ENCODE assay signal across 21 cellular contexts in the genomic region with DNA sequence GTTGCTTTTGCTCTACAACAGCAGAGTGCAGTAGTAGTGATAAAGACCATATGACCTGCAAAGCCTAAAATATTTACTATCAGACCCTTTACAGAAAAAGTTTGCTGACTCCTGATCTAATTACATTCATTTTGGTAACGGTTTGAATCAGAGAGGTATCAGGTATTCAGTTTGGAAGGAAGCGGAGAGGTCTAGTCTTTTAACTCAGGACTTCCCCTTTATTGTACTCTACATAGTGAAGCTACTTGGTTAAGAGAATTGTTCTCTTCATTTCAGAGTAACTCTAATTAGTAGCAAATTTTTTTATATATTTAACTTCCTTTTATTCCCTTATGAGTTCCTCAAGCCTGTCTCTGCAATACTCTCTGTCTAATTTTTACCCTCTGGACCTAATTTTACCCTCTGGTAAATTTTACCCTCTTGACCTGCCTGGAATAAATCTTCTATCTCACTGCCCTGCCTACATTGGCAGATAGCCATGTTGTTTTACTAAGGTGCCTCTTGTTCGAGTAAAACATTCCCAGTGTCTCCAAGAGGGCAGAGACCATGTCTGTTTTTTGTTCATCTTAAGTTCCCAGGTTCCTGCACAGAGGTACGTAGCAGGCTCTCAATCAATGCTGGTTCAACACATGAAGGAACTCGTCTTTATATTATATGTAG.
DNase-seq lines count a peak whose midpoint lies in the region; ATAC-seq and TF ChIP-seq lines count a peak whose summit lies in the region.
"Had no signal": no experiment of that assay in that cellular context is flagged by ENCODE, and none has a peak within 500 bp of the region (broad histone marks: within the 10 kb centered on the region; RNA-seq: fewer than 3 reads in every experiment).

No MANE protein-coding gene starts in this region.

- peaks cover 0 to 5% (median 0%) of the 10 kb centered on the region in 3 donors for H3K36me3 ChIP-seq in tibial nerve
- H3K36me3 ChIP-seq: ascending aorta, tibial artery had no signal

- H3K4me3 ChIP-seq in tibial nerve, result no peak overlapping the region
- H3K4me3 ChIP-seq: ascending aorta, tibial artery had no signal

- DNase-seq in activated naive CD4-positive, alpha-beta T cell treated with anti-CD3 and anti-CD28 coated beads, Interleukin-2, amount 50 U/mL, for 72 hours (ENCODE audit: low spot score in 2 of 2), result no peak
- DNase-seq in activated naive CD4-positive, alpha-beta T cell treated with anti-CD3 and anti-CD28 coated beads, Interleukin-2, amount 50 U/mL, for 16 hours, result no peak
- DNase-seq in LoVo (ENCODE audit: low spot score) (peak; percentile 67), kidney glomerular epithelial cell (lab: John Stamatoyannopoulos, UW) (peak; percentile 7), tibial nerve (ENCODE audit: low spot score in 2 of 2) (no peak), SKM-1 (lab: John Stamatoyannopoulos, UW; ENCODE audit: unreplicated experiment) (no peak)
- no peak for DNase-seq in stimulated activated naive CD8-positive, alpha-beta T cell treated with anti-CD3 and anti-CD28 coated beads, Interleukin-15, Interleukin-2, amounts not matched to agents 100 U/mL and 50 U/mL, for 24 hours
- DNase-seq: activated CD4-positive, alpha-beta T cell treated with anti-CD3 and anti-CD28 coated beads for 1 hour; COR-L47; Karpas-422; mesenchymal stem cell; NCI-H1105; NCI-H2081; NCI-H510A; stimulated activated CD4-positive, alpha-beta T cell treated with anti-CD3 and anti-CD28 coated beads, Interleukin-2, amount 100 ng/mL, for 24 hours; stimulated activated naive B cell treated with anti-CD40 and anti-IgM and Interleukin-4, amounts not matched to agents 10 μg/mL and 1 μg/mL and 100 μg/mL, for 72 hours; tibial artery had no signal

- no peaks in the 10 kb centered on the region for H3K4me1 ChIP-seq in tibial nerve
- H3K4me1 ChIP-seq: ascending aorta, parathyroid adenoma, tibial artery had no signal

- ATAC-seq in activated naive CD4-positive, alpha-beta T cell treated with anti-CD3 and anti-CD28 coated beads, Interleukin-2, amount 50 U/mL, for 72 hours, result peak; percentile 82 to 91
- ATAC-seq in stimulated activated naive CD8-positive, alpha-beta T cell treated with anti-CD3 and anti-CD28 coated beads, Interleukin-15, Interleukin-2, amounts not matched to agents 100 U/mL and 50 U/mL, for 24 hours, result peak; percentile 72
- ATAC-seq in HG03039 (IDR thresholded peaks at IDR 0.05; ENCODE audit: unreplicated experiment), result no peak
- ATAC-seq: natural killer cell treated with Interleukin-12 subunit alpha and Interleukin-12 subunit beta and Interleukin-15 and Interleukin-18, amount 100 ng/mL, for 72 hours had no signal

- H3K9me3 ChIP-seq in tibial nerve, result no peaks in the 10 kb centered on the region
- H3K9me3 ChIP-seq: ascending aorta, tibial artery had no signal

- WGBS in tibial nerve, 2 donors, result 55 to 57% methylated on average over 5 of the region's 5 CpGs

- no peak for TF ChIP-seq CTCF in tibial nerve (IDR thresholded peaks at IDR 0.05)

- no peak for TF ChIP-seq POLR2A in tibial nerve (IDR thresholded peaks at IDR 0.05)

- H3K36me3 Mint-ChIP-seq in activated naive CD4-positive, alpha-beta T cell treated with anti-CD3 and anti-CD28 coated beads, Interleukin-2, amount 50 U/mL, for 72 hours, result no peaks in the 10 kb centered on the region
- H3K36me3 Mint-ChIP-seq: natural killer cell treated with Interleukin-12 subunit alpha and Interleukin-12 subunit beta and Interleukin-15 and Interleukin-18, amount 100 ng/mL, for 72 hours; stimulated activated naive B cell treated with anti-CD40 and anti-IgM and Interleukin-4, amounts not matched to agents 10 μg/mL and 1 μg/mL and 100 μg/mL, for 72 hours had no signal

- no peak overlapping the region for H3K27ac Mint-ChIP-seq in activated naive CD4-positive, alpha-beta T cell treated with anti-CD3 and anti-CD28 coated beads, Interleukin-2, amount 50 U/mL, for 72 hours
- H3K27ac Mint-ChIP-seq: natural killer cell treated with Interleukin-12 subunit alpha and Interleukin-12 subunit beta and Interleukin-15 and Interleukin-18, amount 100 ng/mL, for 72 hours; stimulated activated naive B cell treated with anti-CD40 and anti-IgM and Interleukin-4, amounts not matched to agents 10 μg/mL and 1 μg/mL and 100 μg/mL, for 72 hours had no signal

- H3K9me3 Mint-ChIP-seq in activated naive CD4-positive, alpha-beta T cell treated with anti-CD3 and anti-CD28 coated beads, Interleukin-2, amount 50 U/mL, for 72 hours, result peaks cover 3 to 5% of the 10 kb centered on the region in 2 donors
- H3K9me3 Mint-ChIP-seq: natural killer cell treated with Interleukin-12 subunit alpha and Interleukin-12 subunit beta and Interleukin-15 and Interleukin-18, amount 100 ng/mL, for 72 hours; stimulated activated naive B cell treated with anti-CD40 and anti-IgM and Interleukin-4, amounts not matched to agents 10 μg/mL and 1 μg/mL and 100 μg/mL, for 72 hours had no signal

- no peak for TF ChIP-seq EP300 in tibial nerve (IDR thresholded peaks at IDR 0.05)

- no peak overlapping the region for H3K27ac ChIP-seq in tibial nerve
- H3K27ac ChIP-seq: ascending aorta, parathyroid adenoma, tibial artery had no signal

- H3K27me3 ChIP-seq in tibial nerve, result no peaks in the 10 kb centered on the region
- H3K27me3 ChIP-seq: ascending aorta, tibial artery had no signal

Comparison
In these comparisons a context has a peak if more than half of its experiments do, and no peak if none do; other contexts are left out.
1. DNase-seq: peak in LoVo (single experiment) and kidney glomerular epithelial cell (single experiment); none in activated naive CD4-positive, alpha-beta T cell treated with anti-CD3 and anti-CD28 coated beads, Interleukin-2, amount 50 U/mL, for 72 hours (0 of 2), activated naive CD4-positive, alpha-beta T cell treated with anti-CD3 and anti-CD28 coated beads, Interleukin-2, amount 50 U/mL, for 16 hours (single experiment), stimulated activated naive CD8-positive, alpha-beta T cell treated with anti-CD3 and anti-CD28 coated beads, Interleukin-15, Interleukin-2, amounts not matched to agents 100 U/mL and 50 U/mL, for 24 hours (single experiment), tibial nerve (0 of 2) and SKM-1 (single experiment).